Comparison of ENCODE assay signal across 11 cellular contexts in the genomic region with DNA sequence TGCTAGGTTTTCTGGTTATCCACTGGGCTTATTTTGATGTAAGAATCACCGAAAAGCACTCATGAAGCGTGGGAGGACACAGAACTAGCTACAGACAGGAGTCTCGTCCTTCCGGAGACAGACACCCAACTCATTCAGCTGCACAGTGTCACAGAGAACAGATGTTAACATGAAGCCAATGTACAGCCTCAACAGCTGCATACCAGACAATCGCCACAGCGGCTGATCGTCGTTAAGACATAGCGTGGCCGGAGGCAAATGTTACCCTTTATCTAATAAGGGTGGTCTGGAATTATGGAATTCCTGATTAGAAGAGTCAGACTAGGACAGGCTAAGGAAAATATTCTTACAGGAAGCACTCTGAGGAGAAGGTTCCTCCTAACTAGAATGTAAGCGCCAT. TPM values are rescaled to one million over a fixed set of nuclear protein-coding genes. Genes with fewer than 3 reads are reported as not detected.
DNase-seq lines count a peak whose midpoint lies in the region; ATAC-seq and TF ChIP-seq lines count a peak whose summit lies in the region.
"Had no signal": no experiment of that assay in that cellular context is flagged by ENCODE, and none has a peak within 500 bp of the region (broad histone marks: within the 10 kb centered on the region; RNA-seq: fewer than 3 reads in every experiment).

No MANE protein-coding gene starts in this region.

- peaks cover 27% of the 10 kb centered on the region for H3K79me2 ChIP-seq in GM23248 (ENCODE audit: insufficient read depth)

- peaks cover 3% of the 10 kb centered on the region for H3K27me3 Mint-ChIP-seq in nephron (ENCODE audit: low read depth)

- H3K9ac ChIP-seq in GM23248 = peak overlapping the region; percentile 82; the same call in 1 of the 2 replicates

- H3K27ac ChIP-seq in GM23248 (no peak overlapping the region), breast epithelium (no peak overlapping the region)
- H3K27ac ChIP-seq: epithelial cell of prostate had no signal

- H3K9me3 Mint-ChIP-seq in nephron = no peaks in the 10 kb centered on the region

- H3F3A ChIP-seq in GM23248 (ENCODE audit: insufficient read depth) = no peaks in the 10 kb centered on the region

- peak overlapping the region; percentile 88 to 96 (median 92) for H3K4me3 Mint-ChIP-seq in nephron

- peaks cover 10% of the 10 kb centered on the region for H3K4me1 Mint-ChIP-seq in nephron

- DNase-seq in AG04449 (ENCODE audit: low read depth, low spot score) = no peak
- no peak for DNase-seq in GM23248
- no peak for DNase-seq in breast epithelium (ENCODE audit: low spot score in 2 of 2)
- DNase-seq in stimulated activated CD4-positive, alpha-beta T cell treated with anti-CD3 and anti-CD28 coated beads, Interleukin-2, amount 100 ng/mL, for 48 hours = no peak
- no peak for DNase-seq in NCI-H2171 treated with DMSO at 0.1 percent for 48 hours (lab: John Stamatoyannopoulos, UW)
- no peak for DNase-seq in left cardiac atrium
- DNase-seq: DND-41 had no signal

- no peaks in the 10 kb centered on the region for H3K36me3 ChIP-seq in GM23248 (ENCODE audit: low read depth)
- no peaks in the 10 kb centered on the region for H3K36me3 ChIP-seq in breast epithelium

- no peak for TF ChIP-seq POLR2A in breast epithelium (IDR thresholded peaks at IDR 0.05)

- no peaks in the 10 kb centered on the region for H3K9me2 ChIP-seq in GM23248 (ENCODE audit: insufficient read depth)

- H3K4me2 ChIP-seq in GM23248 (ENCODE audit: unreplicated experiment) = peak overlapping the region; percentile 76

- CTCF ChIA-PET in AG04449 (lab: Yijun Ruan, JAX) = interaction anchor here (0.7 kb wide), 1 partner anchor 9 kb away, joined by 3 read pairs; no protein-coding TSS in a partner anchor

- no peak for TF ChIP-seq CTCF in AG04449 (IDR thresholded peaks at IDR 0.05; ENCODE audit: insufficient read depth, low read length, missing control alignments)
- no peak for TF ChIP-seq CTCF in breast epithelium (IDR thresholded peaks at IDR 0.05)
- TF ChIP-seq CTCF in nephron (IDR thresholded peaks at IDR 0.05; ENCODE audit: unreplicated experiment in 3 of 3) = no peak

- H3K4me3 ChIP-seq in AG04449 (ENCODE audit: low read depth, low read length) (peak overlapping the region; percentile 72), GM23248 (peak overlapping the region; percentile 84), breast epithelium (peak overlapping the region; percentile 57 to 85 (median 70))

- intact Hi-C loops in breast epithelium (cut with DNase I; ENCODE audit: low total_unique reads) (no loop called here), left cardiac atrium (cut with DNase I) (no loop called here)

- 67% methylated on average over 11 of the region's 11 CpGs for whole genome bisulfite sequencing in GM23248 (ENCODE audit: low coverage in 1 of 2, low lambda C conversion rate in 2 of 2, missing lambda C conversion rate in 2 of 2), 2 experiments

- H3K4me1 ChIP-seq in GM23248 (ENCODE audit: insufficient read depth) (peaks cover 10% of the 10 kb centered on the region; the same call in 1 of the 2 replicates), breast epithelium (no peaks in the 10 kb centered on the region)

- in situ Hi-C loops in GM23248 (cut with MboI) = no loop called here

- no peaks in the 10 kb centered on the region for H3K27me3 ChIP-seq in GM23248 (replicated peaks; ENCODE audit: insufficient read depth)
- H3K27me3 ChIP-seq in breast epithelium = no peaks in the 10 kb centered on the region

- H3K36me3 Mint-ChIP-seq in nephron (ENCODE audit: low read depth) = no peaks in the 10 kb centered on the region

- no peaks in the 10 kb centered on the region for H4K20me1 ChIP-seq in GM23248 (ENCODE audit: insufficient read depth)

- no peaks in the 10 kb centered on the region for H3K9me3 ChIP-seq in GM23248 (ENCODE audit: low read depth)
- H3K9me3 ChIP-seq in breast epithelium = no peaks in the 10 kb centered on the region

- H2AFZ ChIP-seq in GM23248 = peak overlapping the region; percentile 89

- POLR2A ChIA-PET in AG04449 (lab: Yijun Ruan, JAX) = no interaction called here

- ATAC-seq in left cardiac atrium (no peak), HG02870 (IDR thresholded peaks at IDR 0.05; ENCODE audit: unreplicated experiment) (no peak)
- ATAC-seq: left lobe of liver had no signal

- H3K27ac Mint-ChIP-seq in nephron = peak overlapping the region; percentile 95 to 97 (median 97)

RNA-seq across cellular contexts. Expression of gene PYGO1, which starts 1.2 kb away (rescaled TPM):
- total RNA-seq in GM23248 (2014; rRNA removed; shearing (Covaris generic)) = 5.4 and 7.1 TPM in 2 replicates
- 1.5 and 1.6 TPM in 2 replicates for polyA plus RNA-seq in GM23248 (2016; fragmentation: Nextera tagmentation; extraction: Ambion mirVana)
- total RNA-seq in breast epithelium = 1 to 10 TPM; 4.9 to 8.5 (median 5.9) TPM
- 1 to 10 TPM; 4.5 to 6.5 TPM for total RNA-seq in left cardiac atrium
